13 cellular contexts compared by ENCODE assay signal in the genomic region with DNA sequence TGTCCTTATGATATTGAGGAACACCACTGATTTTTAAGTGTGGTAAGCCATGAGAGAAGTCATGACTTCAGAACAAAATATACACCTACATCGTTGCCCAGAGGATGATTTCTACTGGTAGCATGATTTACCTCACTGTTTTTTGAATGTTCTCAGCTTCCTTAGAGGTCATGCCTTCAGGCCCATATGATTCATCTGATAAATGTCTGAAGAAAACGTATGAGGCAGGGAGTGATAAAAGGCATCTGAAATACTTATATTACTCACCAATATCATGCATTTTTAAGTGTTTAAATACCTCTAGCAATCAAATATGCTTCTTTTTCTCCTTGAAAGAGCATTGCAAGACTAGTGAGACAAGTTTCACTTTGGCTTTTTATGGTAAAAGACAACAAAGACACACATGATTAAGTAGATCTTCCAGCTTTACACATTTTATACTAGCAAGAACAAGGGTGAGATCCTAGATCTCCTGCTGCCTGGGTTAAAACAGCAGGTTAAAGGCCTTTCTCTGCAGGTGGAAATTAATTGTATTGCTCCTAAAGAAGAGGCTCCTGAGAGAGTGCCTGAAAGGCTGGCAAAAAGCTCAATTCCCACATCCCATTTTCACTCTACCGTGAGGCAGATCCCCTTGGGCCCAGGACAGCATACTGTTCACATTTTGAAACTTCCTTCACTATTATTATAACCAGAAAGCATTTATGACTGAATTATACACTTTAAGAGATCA.
DNase-seq lines count a peak whose midpoint lies in the region; ATAC-seq and TF ChIP-seq lines count a peak whose summit lies in the region.
"Had no signal": no experiment of that assay in that cellular context is flagged by ENCODE, and none has a peak within 500 bp of the region (broad histone marks: within the 10 kb centered on the region; RNA-seq: fewer than 3 reads in every experiment).

No MANE protein-coding gene starts in this region.

- 0 out of 2 replicates have a peak overlapping the region, but pooled peaks have one; percentile 7 for H3K4me3 ChIP-seq in SK-N-MC
- H3K4me3 ChIP-seq in ovary: no peak overlapping the region
- H3K4me3 ChIP-seq: SJSA1 had no signal

- H3K4me1 ChIP-seq in ovary (ENCODE audit: insufficient read depth): no peaks in the 10 kb centered on the region
- H3K4me1 ChIP-seq: SJSA1 had no signal

- no peaks in the 10 kb centered on the region for H3K36me3 ChIP-seq in SK-N-MC (ENCODE audit: insufficient read depth, low read length)
- no peaks in the 10 kb centered on the region for H3K36me3 ChIP-seq in ovary
- H3K36me3 ChIP-seq: SJSA1 had no signal

- H3K9me3 Mint-ChIP-seq in activated naive CD4-positive, alpha-beta T cell treated with anti-CD3 and anti-CD28 coated beads, Interleukin-2, amount 10 ng/mL, durations not matched to agents 7 days and 5 days: peaks cover 4% of the 10 kb centered on the region
- H3K9me3 Mint-ChIP-seq: activated T-helper 17 cell treated with anti-CD3 and anti-CD28 coated beads, Interleukin-2, amount 50 U/mL, for 72 hours had no signal

- H3K27me3 ChIP-seq in ovary: no peaks in the 10 kb centered on the region
- H3K27me3 ChIP-seq: SJSA1 had no signal

- ATAC-seq in HG03442 (IDR thresholded peaks at IDR 0.05; ENCODE audit: unreplicated experiment): no peak
- ATAC-seq: activated CD4-positive, alpha-beta T cell treated with anti-CD3 and anti-CD28 coated beads for 36 hours; activated T-helper 17 cell treated with anti-CD3 and anti-CD28 coated beads, Interleukin-2, amount 50 U/mL, for 72 hours had no signal

- no peaks in the 10 kb centered on the region for H3K27me3 Mint-ChIP-seq in activated naive CD4-positive, alpha-beta T cell treated with anti-CD3 and anti-CD28 coated beads, Interleukin-2, amount 10 ng/mL, durations not matched to agents 7 days and 5 days
- H3K27me3 Mint-ChIP-seq: activated CD4-positive, alpha-beta T cell treated with anti-CD3 and anti-CD28 coated beads for 36 hours; activated T-helper 17 cell treated with anti-CD3 and anti-CD28 coated beads, Interleukin-2, amount 50 U/mL, for 72 hours had no signal

- CTCF ChIA-PET in activated naive CD4-positive, alpha-beta T cell treated with anti-CD3 and anti-CD28 coated beads, Interleukin-2, amount 10 ng/mL, durations not matched to agents 7 days and 5 days (lab: Charles Lee): no interaction called here

- TF ChIP-seq CTCF in ovary (IDR thresholded peaks at IDR 0.05): no peak

- H3K27ac ChIP-seq in SK-N-MC (peak overlapping the region; percentile 29; the same call in 1 of the 2 replicates), ovary (no peak overlapping the region)
- H3K27ac ChIP-seq: SJSA1 had no signal

- H3K9me3 ChIP-seq in SK-N-MC (ENCODE audit: low read depth, low read length): no peaks in the 10 kb centered on the region
- H3K9me3 ChIP-seq in ovary: no peaks in the 10 kb centered on the region

- no peak overlapping the region for H3K9ac ChIP-seq in SK-N-MC (ENCODE audit: insufficient read length)

- TF ChIP-seq EP300 in ovary (IDR thresholded peaks at IDR 0.05): no peak

- no peak overlapping the region for H3K27ac Mint-ChIP-seq in activated naive CD4-positive, alpha-beta T cell treated with anti-CD3 and anti-CD28 coated beads, Interleukin-2, amount 10 ng/mL, durations not matched to agents 7 days and 5 days
- H3K27ac Mint-ChIP-seq: activated CD4-positive, alpha-beta T cell treated with anti-CD3 and anti-CD28 coated beads for 36 hours; activated T-helper 17 cell treated with anti-CD3 and anti-CD28 coated beads, Interleukin-2, amount 50 U/mL, for 72 hours had no signal

- WGBS in ovary, 3 donors: 28 to 38% (median 35%) methylated on average over 3 of the region's 3 CpGs

- DNase-seq in NCI-H1417 (lab: John Stamatoyannopoulos, UW) (peak in 2 of 3 experiments; percentile 11 to 24), NCI-H1417 treated with DMSO at 0.1 percent for 48 hours (lab: John Stamatoyannopoulos, UW) (no peak), SK-N-MC (ENCODE audit: low read depth, low spot score) (no peak), fibroblast of the conjunctiva (ENCODE audit: low read depth) (peak; percentile 18), ovary (no peak), globus pallidus (ENCODE audit: low spot score) (no peak)
- no peak for DNase-seq in activated naive CD4-positive, alpha-beta T cell treated with anti-CD3 and anti-CD28 coated beads, Interleukin-2, amount 10 ng/mL, durations not matched to agents 7 days and 5 days
- DNase-seq: activated CD4-positive, alpha-beta T cell treated with anti-CD3 and anti-CD28 coated beads for 36 hours; cerebellar nuclear complex; NCI-H526 had no signal

- no peak for TF ChIP-seq POLR2A in ovary (IDR thresholded peaks at IDR 0.05)

- intact Hi-C loops in ovary (cut with DNase I): no loop called here

- no peak overlapping the region for H3K4me3 Mint-ChIP-seq in activated naive CD4-positive, alpha-beta T cell treated with anti-CD3 and anti-CD28 coated beads, Interleukin-2, amount 10 ng/mL, durations not matched to agents 7 days and 5 days
- H3K4me3 Mint-ChIP-seq: activated CD4-positive, alpha-beta T cell treated with anti-CD3 and anti-CD28 coated beads for 36 hours; activated T-helper 17 cell treated with anti-CD3 and anti-CD28 coated beads, Interleukin-2, amount 50 U/mL, for 72 hours had no signal

- no peaks in the 10 kb centered on the region for H3K36me3 Mint-ChIP-seq in activated naive CD4-positive, alpha-beta T cell treated with anti-CD3 and anti-CD28 coated beads, Interleukin-2, amount 10 ng/mL, durations not matched to agents 7 days and 5 days

- no peaks in the 10 kb centered on the region for H3K4me1 Mint-ChIP-seq in activated naive CD4-positive, alpha-beta T cell treated with anti-CD3 and anti-CD28 coated beads, Interleukin-2, amount 10 ng/mL, durations not matched to agents 7 days and 5 days
- H3K4me1 Mint-ChIP-seq: activated CD4-positive, alpha-beta T cell treated with anti-CD3 and anti-CD28 coated beads for 36 hours; activated T-helper 17 cell treated with anti-CD3 and anti-CD28 coated beads, Interleukin-2, amount 50 U/mL, for 72 hours had no signal

Comparison
In these comparisons a context has a peak if more than half of its experiments do, and no peak if none do; other contexts are left out.
1. DNase-seq: peak in NCI-H1417 (2 of 3) and fibroblast of the conjunctiva (single experiment); none in NCI-H1417 treated with DMSO at 0.1 percent for 48 hours (single experiment), SK-N-MC (single experiment), ovary (0 of 5), globus pallidus (single experiment) and activated naive CD4-positive, alpha-beta T cell treated with anti-CD3 and anti-CD28 coated beads, Interleukin-2, amount 10 ng/mL, durations not matched to agents 7 days and 5 days (single experiment).